ENCODE assay signal across 8 cellular contexts in genomic region chr10:42192450-42192849, GRCh38.
A peak's percentile ranks its signal among the peaks of the same experiment; 100 is the strongest.
DNase-seq lines count a peak whose midpoint lies in the region; ATAC-seq, FAIRE-seq and TF ChIP-seq lines count a peak whose summit lies in the region.
"Not testable (repeated sequence)": the region's sequence is repeated elsewhere in the genome, so short reads cannot be mapped to it uniquely, and the experiment has no call there.

No MANE protein-coding gene starts in this region.

- H3K27me3 ChIP-seq in BE2C; H7 (ENCODE audit: control insufficient read depth, insufficient read depth, low read length); OCI-LY3 (ENCODE audit: low read depth, low read length); GM12878 (replicated peaks in 1 of 2; ENCODE audit: control insufficient read depth in 2 of 2, insufficient read depth in 2 of 2, low read length in 1 of 2): not testable (repeated sequence)

- TF ChIP-seq CTCF in BE2C (IDR thresholded peaks at IDR 0.05; ENCODE audit: low read depth, low read length) (peak; percentile 41), OCI-LY3 (IDR thresholded peaks at IDR 0.05; ENCODE audit: low read depth, low read length) (0 out of 2 replicates have a peak, but pooled peaks have one; percentile 20), GM12878 (IDR thresholded peaks at IDR 0.05 in 2 of 3, conservative IDR thresholded peaks at IDR 0.05 in 1 of 3; ENCODE audit: control insufficient read depth in 2 of 3, extremely low read depth in 1 of 3, insufficient read depth in 1 of 3, low read depth in 3 of 3, low read length in 3 of 3) (peak; percentile 21 to 40 (median 22); a peak in 3 of 6 replicates), fibroblast of villous mesenchyme (IDR thresholded peaks at IDR 0.05; ENCODE audit: insufficient read depth, low read depth, low read length) (peak; percentile 38), nephron (IDR thresholded peaks at IDR 0.05; ENCODE audit: unreplicated experiment in 3 of 3) (peak in 2 of 3 experiments; percentile 19 to 32)

- H3K36me3 Mint-ChIP-seq in nephron (ENCODE audit: low read depth), result not testable (repeated sequence)

- H4K20me1 ChIP-seq in OCI-LY3 (ENCODE audit: insufficient read depth, low read length); GM12878 (ENCODE audit: control insufficient read depth, insufficient read depth): not testable (repeated sequence)

- H2AFZ ChIP-seq in OCI-LY3 (ENCODE audit: low read depth, low read length); GM12878 (ENCODE audit: control insufficient read depth, low read depth, low read length): not testable (repeated sequence)

- TF ChIP-seq RAD21 in GM12878 (IDR thresholded peaks at IDR 0.05; ENCODE audit: insufficient read depth, low read depth, low read length), result peak; percentile 27; the same call in 1 of the 2 replicates

- CTCF ChIA-PET in GM12878 (lab: Yijun Ruan, JAX), result not testable (repeated sequence)

- not testable (repeated sequence) for TF ChIP-seq POLR2A in GM12878 (IDR thresholded peaks at IDR 0.05; ENCODE audit: low read depth, low read length)

- not testable (repeated sequence) for H3K4me3 Mint-ChIP-seq in nephron

- H3K36me3 ChIP-seq in BE2C; H7 (replicated peaks; ENCODE audit: control insufficient read depth, insufficient read depth, low read length); OCI-LY3 (replicated peaks; ENCODE audit: low read depth, low read length); GM12878 (ENCODE audit: control insufficient read depth in 2 of 2, insufficient read depth in 2 of 2, low read length in 1 of 2): not testable (repeated sequence)

- RAD21 ChIA-PET in GM12878 (lab: Charles Lee; ENCODE audit: unreplicated experiment), result not testable (repeated sequence)

- not testable (repeated sequence) for H3K4me2 ChIP-seq in OCI-LY3 (ENCODE audit: low read length); GM12878 (ENCODE audit: control insufficient read depth, insufficient read depth)

- DNase-seq in BE2C (peak; percentile 17), H7 (peak; percentile 1), fibroblast of villous mesenchyme (ENCODE audit: low read depth) (peak; percentile 12)
- peak; percentile 19 for DNase-seq in activated CD4-positive, alpha-beta T cell treated with anti-CD3 and anti-CD28 coated beads, Interleukin-2, amount 50 U/mL, for 1 hour
- DNase-seq in GM12878 (ENCODE audit: low read depth, low spot score), result not testable (repeated sequence)
- peak; percentile 66 for DNase-seq in stimulated activated CD8-positive, alpha-beta memory T cell treated with anti-CD3 and anti-CD28 coated beads, Interleukin-4, amount 100 ng/mL, for 48 hours

- H3K9ac ChIP-seq in OCI-LY3 (ENCODE audit: low read length); GM12878 (ENCODE audit: control insufficient read depth, insufficient read depth, low read length): not testable (repeated sequence)

- H3K27ac Mint-ChIP-seq in nephron, result not testable (repeated sequence)

- H3K79me2 ChIP-seq in OCI-LY3 (ENCODE audit: low read length); GM12878 (ENCODE audit: control insufficient read depth, insufficient read depth, low read length): not testable (repeated sequence)

- BruUV-seq in GM12878 (replicated peaks; lab: Mats Ljungman, UMichigan), result not testable (repeated sequence)

- in situ Hi-C loops in GM12878 (cut with MboI), result loop anchor here (25.0 kb wide), 1 partner anchor 920 kb away; no protein-coding TSS in a partner anchor

- not testable (repeated sequence) for H3K4me1 Mint-ChIP-seq in nephron

- H3K9me3 Mint-ChIP-seq in nephron, result peaks cover 34% of the 10 kb centered on the region

- SMC1A ChIA-PET in GM12878 (lab: Charles Lee; ENCODE audit: uncharacterized antibody, unreplicated experiment), result not testable (repeated sequence)

- H3K27me3 Mint-ChIP-seq in nephron (ENCODE audit: low read depth), result not testable (repeated sequence)

- ATAC-seq in GM12878, result not testable (repeated sequence)

- H3K4me3 ChIP-seq in BE2C (ENCODE audit: low read depth, low read length); H7 (ENCODE audit: insufficient read depth, low read depth, low read length); OCI-LY3 (ENCODE audit: low read length); GM12878; fibroblast of villous mesenchyme (ENCODE audit: low read depth, low read length): not testable (repeated sequence)

- intact Hi-C loops in GM12878 (cut with micrococcal nuclease; ENCODE audit: unreplicated experiment), result not testable (repeated sequence)

- WGBS in GM12878 (ENCODE audit: insufficient coverage, insufficient replicate concordance, low lambda C conversion rate, missing lambda C conversion rate), result 0% methylated on average over 3 of the region's 4 CpGs

- not testable (repeated sequence) for TF ChIP-seq EP300 in GM12878 (IDR thresholded peaks at IDR 0.05; ENCODE audit: borderline replicate concordance in 1 of 2, control insufficient read depth in 1 of 2, low read depth in 2 of 2, low read length in 2 of 2)

- not testable (repeated sequence) for H3K4me1 ChIP-seq in BE2C; OCI-LY3 (ENCODE audit: low read length); GM12878 (ENCODE audit: control insufficient read depth, insufficient read depth, low read length)

- POLR2A ChIA-PET in GM12878 (lab: Charles Lee), result not testable (repeated sequence)

- not testable (repeated sequence) for FAIRE-seq in GM12878 (lab: Jason Lieb, UNC)

- H3K9me3 ChIP-seq in BE2C; OCI-LY3 (ENCODE audit: insufficient read depth, low read length); GM12878 (replicated peaks; ENCODE audit: control insufficient read depth, insufficient read depth, low read length): not testable (repeated sequence)

- H3K27ac ChIP-seq in OCI-LY3 (ENCODE audit: low read length); GM12878 (ENCODE audit: control insufficient read depth, insufficient read depth): not testable (repeated sequence)
